ENCODE assay signal across 2 cellular contexts in genomic region chr11:45102810-45103621, GRCh38.
TF ChIP-seq lines count a peak whose summit lies in the region.

No MANE protein-coding gene starts in this region.

TF ChIP-seq in HEK293T, 16 proteins besides CTCF, POLR2A, EP300 and RAD21 (continued from another document):
- no peak for TF ChIP-seq PKNOX1 (IDR thresholded peaks at IDR 0.05)
- TF ChIP-seq ARNT (IDR thresholded peaks at IDR 0.05), result no peak
- no peak for TF ChIP-seq SUZ12 (IDR thresholded peaks at IDR 0.05)
- no peak for TF ChIP-seq FOXA1 (IDR thresholded peaks at IDR 0.05)

TF ChIP-seq in HepG2, 621 proteins besides CTCF, POLR2A, EP300 and RAD21 (continued from another document):
- TF ChIP-seq TBL1XR1 (IDR thresholded peaks at IDR 0.05; ENCODE audit: borderline replicate concordance, low read length, partially characterized antibody) (no peak), ARID5B (CRISPR knock-in tag; IDR thresholded peaks at IDR 0.05) (no peak), MAZ (IDR thresholded peaks at IDR 0.05; ENCODE audit: borderline replicate concordance, low read depth, low read length) (0 out of 2 replicates have a peak, but pooled peaks have one; percentile 38), MAZ (CRISPR knock-in tag; IDR thresholded peaks at IDR 0.05; ENCODE audit: low read depth) (no peak), PATZ1 (CRISPR knock-in tag; IDR thresholded peaks at IDR 0.05) (0 out of 2 replicates have a peak, but pooled peaks have one; percentile 19)
